Comparison of ENCODE assay signal across 1 cellular context in the genomic region with DNA sequence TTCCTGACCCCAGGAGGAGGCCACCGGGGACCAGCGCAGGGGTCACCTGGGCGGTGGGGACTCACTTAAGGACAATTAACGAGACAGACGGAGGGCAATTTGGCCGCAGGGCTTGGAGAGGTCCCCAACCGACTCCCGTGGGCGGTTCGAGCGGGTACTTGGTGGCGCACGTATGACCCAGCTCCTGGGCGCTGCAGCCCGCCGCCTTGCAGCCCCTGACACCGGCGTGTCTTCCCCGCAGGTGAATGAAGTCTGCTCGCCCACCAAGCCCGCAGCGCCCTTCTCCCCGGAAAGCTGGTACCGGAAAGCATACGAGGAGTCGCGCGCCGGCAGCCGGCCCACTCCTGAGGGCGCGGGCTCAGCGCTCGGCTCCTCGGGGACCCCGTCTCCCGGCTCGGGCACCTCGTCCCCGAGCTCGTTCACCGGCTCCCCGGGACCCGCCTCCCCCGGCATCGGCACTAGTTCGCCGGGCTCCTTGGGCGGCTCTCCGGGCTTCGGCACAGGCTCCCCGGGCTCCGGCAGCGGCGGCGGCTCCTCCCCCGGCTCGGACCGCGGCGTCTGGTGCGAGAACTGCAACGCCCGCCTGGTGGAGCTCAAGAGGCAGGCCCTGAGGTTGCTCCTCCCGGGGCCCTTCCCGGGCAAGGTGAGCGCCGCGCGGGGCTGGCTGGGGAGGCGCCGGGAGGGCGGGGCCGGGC.
TF ChIP-seq lines count a peak whose summit lies in the region.

No MANE protein-coding gene starts in this region.

TF ChIP-seq in IMR-90, 13 proteins besides CTCF, POLR2A, EP300 and RAD21:
- TF ChIP-seq SMC3 (IDR thresholded peaks at IDR 0.05; ENCODE audit: low read depth, low read length) (peak; percentile 76), CHD1 (IDR thresholded peaks at IDR 0.05; ENCODE audit: low read depth, low read length) (no peak), MAZ (IDR thresholded peaks at IDR 0.05; ENCODE audit: borderline replicate concordance, low read depth, low read length) (peak; percentile 32; the same call in 1 of the 2 replicates), NFE2L2 (IDR thresholded peaks at IDR 0.05; ENCODE audit: low read depth, low read length) (no peak)
